21 cellular contexts compared by ENCODE assay signal in genomic region chr17:49445561-49445960, GRCh38. TPM values are rescaled to one million over a fixed set of nuclear protein-coding genes. Genes with fewer than 3 reads are reported as not detected.
DNase-seq lines count a peak whose midpoint lies in the region; ATAC-seq and TF ChIP-seq lines count a peak whose summit lies in the region.
"Had no signal": no experiment of that assay in that cellular context is flagged by ENCODE, and none has a peak within 500 bp of the region (broad histone marks: within the 10 kb centered on the region; RNA-seq: fewer than 3 reads in every experiment).

No MANE protein-coding gene starts in this region.

- H3K27me3 Mint-ChIP-seq in chondrocyte (ENCODE audit: low read depth) = peaks cover 12% of the 10 kb centered on the region
- peaks cover 36% of the 10 kb centered on the region for H3K27me3 Mint-ChIP-seq in mesothelial cell of epicardium (ENCODE audit: low read depth)

- no peak overlapping the region for H3K27ac ChIP-seq in neuronal stem cell (replicated peaks; ENCODE audit: low read length)
- H3K27ac ChIP-seq: 22Rv1, BLaER1, C4-2B had no signal

- peak overlapping the region; percentile 66 for H3K18ac ChIP-seq in neuronal stem cell (ENCODE audit: low read length)

- no peak overlapping the region for H3K4me3 Mint-ChIP-seq in chondrocyte (ENCODE audit: unreplicated experiment)
- H3K4me3 Mint-ChIP-seq in stimulated activated effector memory CD8-positive, alpha-beta T cell treated with anti-CD3 and anti-CD28 coated beads, Interleukin-12 subunit alpha, Interleukin-12 subunit beta, amount 100 ng/mL, for 72 hours = no peak overlapping the region
- no peak overlapping the region for H3K4me3 Mint-ChIP-seq in mesothelial cell of epicardium
- H3K4me3 Mint-ChIP-seq: B cell; CD4-positive, CD25-positive, alpha-beta regulatory T cell; CD8-positive, alpha-beta T cell; HFFc6 had no signal

- H3K27me3 ChIP-seq in neuronal stem cell (ENCODE audit: control insufficient read depth in 3 of 3, insufficient read depth in 3 of 3, low read depth in 1 of 3, low read length in 3 of 3) = peaks cover 0 to 73% (median 0%) of the 10 kb centered on the region in 3 experiments
- H3K27me3 ChIP-seq: BLaER1 had no signal

- H2AFZ ChIP-seq in neuronal stem cell (ENCODE audit: low read length) = no peak overlapping the region

- H3K23ac ChIP-seq in neuronal stem cell (ENCODE audit: low read depth, low read length, poor library complexity) = no peak overlapping the region

- no peak for TF ChIP-seq POLR2A in erythroblast (IDR thresholded peaks at IDR 0.05; ENCODE audit: low read length)

- H4K91ac ChIP-seq in neuronal stem cell (ENCODE audit: low read depth, low read length, poor library complexity) = no peak overlapping the region

- H3K36me3 ChIP-seq in neuronal stem cell (replicated peaks in 1 of 2; ENCODE audit: control insufficient read depth in 2 of 2, insufficient read depth in 2 of 2, low read length in 2 of 2) = no peaks in the 10 kb centered on the region
- H3K36me3 ChIP-seq: BLaER1, HAP-1 had no signal

- H3K9me3 ChIP-seq in neuronal stem cell (replicated peaks in 1 of 2; ENCODE audit: control insufficient read depth in 2 of 2, insufficient read depth in 1 of 2, low read depth in 1 of 2, low read length in 2 of 2) = peaks cover 0 to 5% of the 10 kb centered on the region in 2 donors
- H3K9me3 ChIP-seq: Caco-2, HAP-1 had no signal

- ATAC-seq in stimulated activated effector memory CD8-positive, alpha-beta T cell treated with anti-CD3 and anti-CD28 coated beads, Interleukin-12 subunit alpha, Interleukin-12 subunit beta, amount 100 ng/mL, for 72 hours = peak; percentile 16
- no peak for ATAC-seq in HG03095 (IDR thresholded peaks at IDR 0.05; ENCODE audit: unreplicated experiment)
- ATAC-seq: CD8-positive, alpha-beta T cell had no signal

- peak overlapping the region; percentile 87 for H2BK15ac ChIP-seq in neuronal stem cell (ENCODE audit: low read length)

- no peaks in the 10 kb centered on the region for H3K79me1 ChIP-seq in neuronal stem cell (ENCODE audit: low read depth, low read length)

- peak overlapping the region; percentile 56 for H2BK5ac ChIP-seq in neuronal stem cell (ENCODE audit: low read length)

- no peak overlapping the region for H3K14ac ChIP-seq in neuronal stem cell (ENCODE audit: low read length)

- H3K4me1 Mint-ChIP-seq in chondrocyte (ENCODE audit: low read depth) = peaks cover 18% of the 10 kb centered on the region
- H3K4me1 Mint-ChIP-seq in stimulated activated effector memory CD8-positive, alpha-beta T cell treated with anti-CD3 and anti-CD28 coated beads, Interleukin-12 subunit alpha, Interleukin-12 subunit beta, amount 100 ng/mL, for 72 hours = peaks cover 4% of the 10 kb centered on the region
- H3K4me1 Mint-ChIP-seq in mesothelial cell of epicardium = peaks cover 12% of the 10 kb centered on the region
- H3K4me1 Mint-ChIP-seq: B cell had no signal

- no peak overlapping the region for H3K4me2 ChIP-seq in neuronal stem cell (ENCODE audit: insufficient read depth, low read length, poor library complexity, severe bottlenecking)
- H3K4me2 ChIP-seq: BLaER1 had no signal

- no peaks in the 10 kb centered on the region for H3K9me3 Mint-ChIP-seq in chondrocyte (ENCODE audit: low read depth)
- H3K9me3 Mint-ChIP-seq in stimulated activated effector memory CD8-positive, alpha-beta T cell treated with anti-CD3 and anti-CD28 coated beads, Interleukin-12 subunit alpha, Interleukin-12 subunit beta, amount 100 ng/mL, for 72 hours = no peaks in the 10 kb centered on the region
- H3K9me3 Mint-ChIP-seq in mesothelial cell of epicardium = no peaks in the 10 kb centered on the region
- H3K9me3 Mint-ChIP-seq: CD8-positive, alpha-beta T cell; HFFc6 had no signal

- TF ChIP-seq CTCF in chondrocyte (IDR thresholded peaks at IDR 0.05) = no peak
- TF ChIP-seq CTCF in mesothelial cell of epicardium (IDR thresholded peaks at IDR 0.05; ENCODE audit: unreplicated experiment) = no peak

- H3K27ac Mint-ChIP-seq in chondrocyte (ENCODE audit: unreplicated experiment) = no peak overlapping the region
- H3K27ac Mint-ChIP-seq in stimulated activated effector memory CD8-positive, alpha-beta T cell treated with anti-CD3 and anti-CD28 coated beads, Interleukin-12 subunit alpha, Interleukin-12 subunit beta, amount 100 ng/mL, for 72 hours = no peak overlapping the region
- no peak overlapping the region for H3K27ac Mint-ChIP-seq in mesothelial cell of epicardium
- H3K27ac Mint-ChIP-seq: B cell; CD8-positive, alpha-beta T cell; HFFc6 had no signal

- no CpG with 5 or more reads among the region's 7 CpGs for WGBS in neuronal stem cell (ENCODE audit: extremely low coverage in 2 of 2, insufficient read length in 2 of 2, insufficient replicate concordance in 1 of 2), 2 donors

- H3K9ac ChIP-seq in neuronal stem cell (ENCODE audit: low read depth, low read length, poor library complexity) = no peak overlapping the region
- H3K9ac ChIP-seq: BLaER1 had no signal

- H4K8ac ChIP-seq in neuronal stem cell (ENCODE audit: low read depth, low read length) = no peak overlapping the region

- no peak overlapping the region for H3K4ac ChIP-seq in neuronal stem cell (ENCODE audit: low read length)

- peaks cover under 1 to 6% of the 10 kb centered on the region in 2 donors for H3K4me1 ChIP-seq in neuronal stem cell (ENCODE audit: control insufficient read depth in 2 of 2, insufficient read depth in 1 of 2, low read depth in 1 of 2, low read length in 2 of 2)
- H3K4me1 ChIP-seq: Caco-2, HAP-1 had no signal

- H2AK5ac ChIP-seq in neuronal stem cell (ENCODE audit: low read depth, low read length) = peak overlapping the region; percentile 59

- no peak overlapping the region for H3K4me3 ChIP-seq in neuronal stem cell (ENCODE audit: low read length in 2 of 2)
- H3K4me3 ChIP-seq: BLaER1, HAP-1 had no signal

- H2BK120ac ChIP-seq in neuronal stem cell (ENCODE audit: low read depth, low read length) = no peak overlapping the region

- H2BK12ac ChIP-seq in neuronal stem cell (ENCODE audit: low read length) = peak overlapping the region; percentile 27

- peak; percentile 43 for DNase-seq in activated effector memory CD4-positive, alpha-beta T cell treated with anti-CD3 and anti-CD28 coated beads, Interleukin-2, amount 50 U/mL, for 16 hours
- DNase-seq in activated effector memory CD4-positive, alpha-beta T cell treated with Interleukin-2 at 50 U/mL for 16 hours = no peak
- DNase-seq in chondrocyte (ENCODE audit: low spot score) (peak; percentile 68), neuronal stem cell (ENCODE audit: low spot score) (no peak), erythroblast (lab: John Stamatoyannopoulos, UW) (no peak), mesothelial cell of epicardium (ENCODE audit: low spot score in 2 of 2, unreplicated experiment in 2 of 2) (no peak)
- no peak for DNase-seq in stimulated activated effector memory CD8-positive, alpha-beta T cell treated with anti-CD3 and anti-CD28 coated beads, Interleukin-12 subunit alpha, Interleukin-12 subunit beta, amount 100 ng/mL, for 72 hours (ENCODE audit: low spot score in 2 of 2)
- DNase-seq: CD4-positive, CD25-positive, alpha-beta regulatory T cell; CD8-positive, alpha-beta T cell; DMS153; DND-41; GOT3; HFFc6 had no signal

- H3K36me3 Mint-ChIP-seq in chondrocyte (ENCODE audit: low read depth) (no peaks in the 10 kb centered on the region), mesothelial cell of epicardium (no peaks in the 10 kb centered on the region)
- H3K36me3 Mint-ChIP-seq in stimulated activated effector memory CD8-positive, alpha-beta T cell treated with anti-CD3 and anti-CD28 coated beads, Interleukin-12 subunit alpha, Interleukin-12 subunit beta, amount 100 ng/mL, for 72 hours = no peaks in the 10 kb centered on the region
- H3K36me3 Mint-ChIP-seq: CD4-positive, CD25-positive, alpha-beta regulatory T cell; CD8-positive, alpha-beta T cell had no signal

RNA-seq across cellular contexts. Expression of gene PHB1, which starts 30.9 kb away (rescaled TPM):
- total RNA-seq in chondrocyte (108 to 129 TPM (median 114 TPM) in 3 replicates), mesothelial cell of epicardium (136 to 147 TPM (median 144 TPM) in 3 replicates)
- 110 TPM for polyA plus RNA-seq in neuronal stem cell (2013, experiment 1 of 2)
- 105 TPM for polyA plus RNA-seq in neuronal stem cell (2013, experiment 2 of 2)

RNA-seq across cellular contexts. Expression of gene NGFR, which starts 49.5 kb away (rescaled TPM):
- total RNA-seq in chondrocyte (1.7 to 4.4 TPM (median 1.8 TPM) in 3 replicates), mesothelial cell of epicardium (14.7 to 16.1 TPM (median 14.9 TPM) in 3 replicates)
- 29.4 TPM for polyA plus RNA-seq in neuronal stem cell (2013, experiment 1 of 2)
- polyA plus RNA-seq in neuronal stem cell (2013, experiment 2 of 2) = 29.5 TPM
- polyA plus RNA-seq: AG04450; CD4-positive, CD25-positive, alpha-beta regulatory T cell had no signal

Comparison
In these comparisons a context has a peak if more than half of its experiments do, and no peak if none do; other contexts are left out.
1. DNase-seq: peak in activated effector memory CD4-positive, alpha-beta T cell treated with anti-CD3 and anti-CD28 coated beads, Interleukin-2, amount 50 U/mL, for 16 hours (single experiment) and chondrocyte (single experiment); none in activated effector memory CD4-positive, alpha-beta T cell treated with Interleukin-2 at 50 U/mL for 16 hours (single experiment), neuronal stem cell (single experiment), stimulated activated effector memory CD8-positive, alpha-beta T cell treated with anti-CD3 and anti-CD28 coated beads, Interleukin-12 subunit alpha, Interleukin-12 subunit beta, amount 100 ng/mL, for 72 hours (0 of 2), erythroblast (0 of 2) and mesothelial cell of epicardium (0 of 2).